In the genomic region with DNA sequence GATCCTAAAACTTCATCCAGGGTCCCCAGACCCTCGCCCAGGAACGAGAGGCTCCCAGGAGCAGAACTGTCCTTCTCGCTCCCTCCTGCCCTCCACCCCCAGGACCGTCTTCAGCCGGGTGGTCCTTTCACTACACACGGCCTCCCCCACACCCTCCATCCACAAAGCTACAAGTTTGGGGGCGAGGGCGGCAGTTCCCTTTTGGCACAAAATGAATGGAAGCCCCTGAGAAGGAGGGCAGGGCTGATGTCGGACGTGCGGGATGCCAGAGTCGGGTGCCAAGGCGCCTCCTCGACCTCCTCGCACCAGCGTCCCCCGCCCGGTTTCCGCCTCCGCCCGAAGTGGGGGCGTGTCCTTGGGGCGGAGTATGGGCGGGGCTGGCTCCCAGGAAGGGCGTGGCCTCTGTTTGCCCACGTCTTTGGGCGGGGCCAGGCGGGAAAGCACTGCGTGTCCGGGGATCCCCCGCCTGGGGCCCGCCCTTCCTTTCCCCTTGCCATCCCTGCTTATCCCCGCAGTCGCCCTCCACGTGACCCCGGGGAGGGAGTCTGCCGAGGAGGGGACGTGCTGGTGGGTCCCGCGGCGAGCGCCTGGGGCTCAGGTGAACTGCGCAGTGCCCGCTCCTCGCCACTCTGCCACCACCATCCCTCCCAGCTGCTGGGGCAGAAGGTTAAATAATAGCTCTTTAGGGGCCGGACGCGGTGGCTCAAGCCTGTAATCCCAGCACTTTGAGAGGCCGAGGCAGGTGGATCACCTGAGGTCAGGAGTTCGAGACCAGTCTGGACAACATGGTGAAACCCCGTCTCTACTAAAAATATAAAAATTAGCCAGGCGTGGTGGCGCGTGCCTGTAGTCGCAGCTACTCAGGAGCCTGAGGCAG, we compare ENCODE assay signal across 8 cellular contexts. TPM values are rescaled to one million over a fixed set of nuclear protein-coding genes. Genes with fewer than 3 reads are reported as not detected.
DNase-seq lines count a peak whose midpoint lies in the region; ATAC-seq, FAIRE-seq and TF ChIP-seq lines count a peak whose summit lies in the region.

No MANE protein-coding gene starts in this region.

- ATAC-seq in HG03457 (IDR thresholded peaks at IDR 0.05; ENCODE audit: unreplicated experiment): peak; percentile 51
- peak; percentile 93 for ATAC-seq in activated CD4-positive, alpha-beta T cell treated with anti-CD3 and anti-CD28 coated beads for 36 hours

- H3K27me3 Mint-ChIP-seq in activated CD4-positive, alpha-beta T cell treated with anti-CD3 and anti-CD28 coated beads for 36 hours: no peaks in the 10 kb centered on the region
- H3K27me3 Mint-ChIP-seq in chondrocyte (ENCODE audit: low read depth): no peaks in the 10 kb centered on the region

- no peaks in the 10 kb centered on the region for H3K36me3 Mint-ChIP-seq in activated CD4-positive, alpha-beta T cell treated with anti-CD3 and anti-CD28 coated beads for 36 hours (ENCODE audit: low read depth)
- H3K36me3 Mint-ChIP-seq in chondrocyte (ENCODE audit: low read depth): peaks cover 7% of the 10 kb centered on the region

- intact Hi-C loops in activated CD4-positive, alpha-beta T cell treated with anti-CD3 and anti-CD28 coated beads for 36 hours (cut with DNase I, micrococcal nuclease): loop anchor here (1.0 to 2.0 kb wide), 10 partner anchors 13 to 221 kb away; partner anchors contain the start of genes FIBP (in 2 of the 2), FOSL1 (in 2 of the 2), MUS81 (in 2 of the 2) and BANF1 (in 1 of the 2)

- TF ChIP-seq CTCF in chondrocyte (IDR thresholded peaks at IDR 0.05): no peak

- POLR2A ChIA-PET in activated CD4-positive, alpha-beta T cell treated with anti-CD3 and anti-CD28 coated beads for 36 hours (lab: Charles Lee): interaction anchor here (0.7 to 1.8 kb wide), 6 partner anchors 14 to 21 kb away, joined by 3 to 7 read pairs (median 4); partner anchors contain the start of genes CCDC85B, CFL1 and FIBP

- CTCF ChIA-PET in activated CD4-positive, alpha-beta T cell treated with anti-CD3 and anti-CD28 coated beads for 36 hours (lab: Charles Lee): interaction anchor here (0.6 to 2.6 kb wide), 7 partner anchors 11 to 20 kb away, joined by 3 to 42 read pairs (median 9); partner anchors contain the start of genes CCDC85B, CFL1, FIBP and MUS81

- peak overlapping the region; percentile 57 for H3K27ac ChIP-seq in layer of hippocampus (ENCODE audit: low read depth, low read length)

- peak overlapping the region; percentile 84 for H3K4me3 Mint-ChIP-seq in activated CD4-positive, alpha-beta T cell treated with anti-CD3 and anti-CD28 coated beads for 36 hours
- peak overlapping the region; percentile 85 for H3K4me3 Mint-ChIP-seq in chondrocyte (ENCODE audit: unreplicated experiment)

- FAIRE-seq in GM19239 (lab: Jason Lieb, UNC): peak; percentile 99

- H3K4me1 Mint-ChIP-seq in activated CD4-positive, alpha-beta T cell treated with anti-CD3 and anti-CD28 coated beads for 36 hours: peaks cover 15% of the 10 kb centered on the region
- H3K4me1 Mint-ChIP-seq in chondrocyte (ENCODE audit: low read depth): peaks cover 30% of the 10 kb centered on the region

- DNase-seq in AG20443 (ENCODE audit: low spot score) (peak; percentile 97), GM19239 (ENCODE audit: insufficient read length, low spot score) (peak; percentile 99), NCI-H524 (lab: John Stamatoyannopoulos, UW) (peak; percentile 87 to 93), chondrocyte (ENCODE audit: low spot score) (peak; percentile 97)
- peak; percentile 97 for DNase-seq in activated CD4-positive, alpha-beta T cell treated with anti-CD3 and anti-CD28 coated beads for 36 hours
- peak; percentile 95 for DNase-seq in stimulated activated CD4-positive, alpha-beta T cell treated with anti-CD3 and anti-CD28 coated beads, Interleukin-1b, Interleukin-23, amount 100 ng/mL, for 48 hours

- H3K27ac Mint-ChIP-seq in activated CD4-positive, alpha-beta T cell treated with anti-CD3 and anti-CD28 coated beads for 36 hours: peak overlapping the region; percentile 91
- peak overlapping the region; percentile 92 for H3K27ac Mint-ChIP-seq in chondrocyte (ENCODE audit: unreplicated experiment)

- no peaks in the 10 kb centered on the region for H3K27me3 ChIP-seq in layer of hippocampus (ENCODE audit: control insufficient read depth, insufficient read depth, low read length)

- no peaks in the 10 kb centered on the region for H3K9me3 Mint-ChIP-seq in activated CD4-positive, alpha-beta T cell treated with anti-CD3 and anti-CD28 coated beads for 36 hours (ENCODE audit: low read depth)
- H3K9me3 Mint-ChIP-seq in chondrocyte (ENCODE audit: low read depth): no peaks in the 10 kb centered on the region

RNA-seq across cellular contexts. Expression of gene EFEMP2, which starts 0.9 kb away (rescaled TPM):
- 10 to 100 TPM; 20.2 to 23.4 TPM for total RNA-seq in activated CD4-positive, alpha-beta T cell treated with anti-CD3 and anti-CD28 coated beads for 36 hours
- 174 to 310 TPM (median 290 TPM) in 3 replicates for total RNA-seq in chondrocyte

RNA-seq across cellular contexts. Expression of gene CTSW, which starts 6.1 kb away (rescaled TPM):
- total RNA-seq in activated CD4-positive, alpha-beta T cell treated with anti-CD3 and anti-CD28 coated beads for 36 hours: 1 to 10 TPM; 1.7 TPM
- not detected in 3 replicates for total RNA-seq in chondrocyte

RNA-seq across cellular contexts. Expression of gene MUS81, which starts 13.3 kb away (rescaled TPM):
- total RNA-seq in activated CD4-positive, alpha-beta T cell treated with anti-CD3 and anti-CD28 coated beads for 36 hours: 10 to 100 TPM; 59.2 to 67.8 TPM
- 55.7 to 68.4 TPM (median 66.3 TPM) in 3 replicates for total RNA-seq in chondrocyte

RNA-seq across cellular contexts. Expression of gene FIBP, which starts 14.8 kb away (rescaled TPM):
- total RNA-seq in activated CD4-positive, alpha-beta T cell treated with anti-CD3 and anti-CD28 coated beads for 36 hours: 100 to 1,000 TPM in 1 of 2 experiments, 10 to 100 TPM in 1; 95.4 to 121 TPM
- total RNA-seq in chondrocyte: 82.7 to 100 TPM (median 83.5 TPM) in 3 replicates

RNA-seq across cellular contexts. Expression of gene CFL1, which starts 15.5 kb away (rescaled TPM):
- total RNA-seq in activated CD4-positive, alpha-beta T cell treated with anti-CD3 and anti-CD28 coated beads for 36 hours: 1,000 to 10,000 TPM in 1 of 2 experiments, 100 to 1,000 TPM in 1; 888 to 1,074 TPM
- total RNA-seq in chondrocyte: 850 to 1,236 TPM (median 1,222 TPM) in 3 replicates

Comparison
In these comparisons a context has a peak if more than half of its experiments do, and no peak if none do; other contexts are left out.
1. Peak in every context shown above with its lines: DNase-seq, ATAC-seq and H3K27ac ChIP-seq.